In the genomic region with DNA sequence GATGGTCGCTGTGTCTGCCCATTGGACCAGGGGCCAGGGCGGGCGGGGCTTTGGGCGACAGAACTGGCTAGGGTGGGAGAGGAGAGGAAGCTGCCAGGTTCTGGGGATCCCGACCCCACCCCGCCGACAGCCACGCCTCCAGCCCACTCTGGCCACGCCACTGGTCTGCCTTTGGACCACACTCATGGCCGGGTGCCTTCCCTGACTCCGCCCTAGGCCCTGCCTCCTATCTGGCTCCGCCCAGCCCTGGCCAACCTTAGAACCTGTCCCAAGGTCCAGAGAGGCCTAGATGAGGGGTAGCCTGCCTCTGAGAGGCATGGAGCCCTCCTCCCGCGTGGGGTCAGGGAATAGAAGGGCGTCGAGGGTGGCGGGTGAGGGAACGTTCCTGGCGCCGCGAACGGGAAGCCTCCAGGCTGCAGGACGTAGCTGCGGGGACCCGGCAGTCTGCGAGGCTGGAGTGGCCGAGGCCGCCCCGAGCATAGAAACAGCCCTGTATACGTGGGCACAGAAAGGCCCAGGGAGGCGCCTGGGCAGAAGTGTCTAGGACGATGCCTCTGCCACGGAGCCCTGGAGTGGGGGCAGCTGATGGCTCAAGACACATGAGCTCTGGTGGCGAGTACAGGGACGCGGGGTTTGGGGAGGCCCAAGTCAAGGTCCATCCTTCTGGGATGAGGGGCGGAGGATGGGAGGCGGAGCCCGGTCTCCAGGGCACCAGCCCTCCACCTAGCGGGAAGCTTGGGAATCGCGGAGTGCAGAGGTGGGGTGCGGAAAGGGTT, we compare ENCODE assay signal across 1 cellular context.
TF ChIP-seq lines count a peak whose summit lies in the region.

No MANE protein-coding gene starts in this region.

TF ChIP-seq in HepG2, 621 proteins besides CTCF, POLR2A, EP300 and RAD21 (continued from another document and continues in another):
- TF ChIP-seq ZNF142 (CRISPR knock-in tag; IDR thresholded peaks at IDR 0.05) (no peak), MEF2D (CRISPR knock-in tag; IDR thresholded peaks at IDR 0.05) (peak; percentile 66; the same call in 1 of the 2 replicates), ZEB1 (IDR thresholded peaks at IDR 0.05; ENCODE audit: insufficient replicate concordance, low read depth) (peak; percentile 66), FOXO1 (CRISPR knock-in tag; IDR thresholded peaks at IDR 0.05) (0 out of 2 replicates have a peak, but pooled peaks have one; percentile 51), CREB3 (CRISPR knock-in tag; IDR thresholded peaks at IDR 0.05) (peak; percentile 54; the same call in 1 of the 2 replicates), KDM3A (CRISPR knock-in tag; IDR thresholded peaks at IDR 0.05; ENCODE audit: low read depth) (peak; percentile 86; the same call in 1 of the 2 replicates), ZNF547 (CRISPR knock-in tag; IDR thresholded peaks at IDR 0.05) (peak; percentile 91), PCBP1 (IDR thresholded peaks at IDR 0.05; ENCODE audit: borderline replicate concordance, low read depth, low read length) (0 out of 2 replicates have a peak, but pooled peaks have one; percentile 20), NR2F1 (CRISPR knock-in tag; IDR thresholded peaks at IDR 0.05) (no peak), KLF6 (CRISPR knock-in tag; IDR thresholded peaks at IDR 0.05) (peak; percentile 81), ATF7-NPFF (CRISPR knock-in tag; IDR thresholded peaks at IDR 0.05; ENCODE audit: low read depth) (0 out of 2 replicates have a peak, but pooled peaks have one; percentile 73), ZNF879 (CRISPR knock-in tag; IDR thresholded peaks at IDR 0.05) (no peak), ZNF431 (CRISPR knock-in tag; IDR thresholded peaks at IDR 0.05; ENCODE audit: borderline replicate concordance, low read depth) (no peak), ZNF276 (CRISPR knock-in tag; IDR thresholded peaks at IDR 0.05; ENCODE audit: low read depth) (peak; percentile 82; the same call in 1 of the 2 replicates), ARID3A (IDR thresholded peaks at IDR 0.05; ENCODE audit: low read depth, low read length) (no peak), ZKSCAN8 (CRISPR knock-in tag; IDR thresholded peaks at IDR 0.05; ENCODE audit: borderline replicate concordance) (peak; percentile 70; the same call in 1 of the 2 replicates), ZFP41 (CRISPR knock-in tag; IDR thresholded peaks at IDR 0.05; ENCODE audit: borderline replicate concordance) (no peak; the same call in 1 of the 2 replicates), HNRNPH1 (optimal IDR thresholded peaks at IDR 0.05; ENCODE audit: low read depth, low read length) (peak; percentile 46), ZNF501 (CRISPR knock-in tag; IDR thresholded peaks at IDR 0.05) (peak; percentile 74; the same call in 1 of the 2 replicates), ZNF644 (CRISPR knock-in tag; IDR thresholded peaks at IDR 0.05; ENCODE audit: low read depth) (no peak), ZNF441 (CRISPR knock-in tag; IDR thresholded peaks at IDR 0.05; ENCODE audit: borderline replicate concordance) (peak; percentile 45; the same call in 1 of the 2 replicates), ARID2 (CRISPR knock-in tag; IDR thresholded peaks at IDR 0.05; ENCODE audit: borderline replicate concordance) (peak; percentile 4; the same call in 1 of the 2 replicates), NFE2 (CRISPR knock-in tag; IDR thresholded peaks at IDR 0.05) (no peak), ZNF737 (CRISPR knock-in tag; IDR thresholded peaks at IDR 0.05; ENCODE audit: borderline replicate concordance) (no peak), MTA1 (CRISPR knock-in tag; IDR thresholded peaks at IDR 0.05; ENCODE audit: borderline replicate concordance) (peak; percentile 85; the same call in 1 of the 2 replicates), RARG (CRISPR knock-in tag; IDR thresholded peaks at IDR 0.05; ENCODE audit: low read depth) (no peak), ZNF282 (IDR thresholded peaks at IDR 0.05; ENCODE audit: partially characterized antibody) (no peak)
- TF ChIP-seq, protein P1, sequence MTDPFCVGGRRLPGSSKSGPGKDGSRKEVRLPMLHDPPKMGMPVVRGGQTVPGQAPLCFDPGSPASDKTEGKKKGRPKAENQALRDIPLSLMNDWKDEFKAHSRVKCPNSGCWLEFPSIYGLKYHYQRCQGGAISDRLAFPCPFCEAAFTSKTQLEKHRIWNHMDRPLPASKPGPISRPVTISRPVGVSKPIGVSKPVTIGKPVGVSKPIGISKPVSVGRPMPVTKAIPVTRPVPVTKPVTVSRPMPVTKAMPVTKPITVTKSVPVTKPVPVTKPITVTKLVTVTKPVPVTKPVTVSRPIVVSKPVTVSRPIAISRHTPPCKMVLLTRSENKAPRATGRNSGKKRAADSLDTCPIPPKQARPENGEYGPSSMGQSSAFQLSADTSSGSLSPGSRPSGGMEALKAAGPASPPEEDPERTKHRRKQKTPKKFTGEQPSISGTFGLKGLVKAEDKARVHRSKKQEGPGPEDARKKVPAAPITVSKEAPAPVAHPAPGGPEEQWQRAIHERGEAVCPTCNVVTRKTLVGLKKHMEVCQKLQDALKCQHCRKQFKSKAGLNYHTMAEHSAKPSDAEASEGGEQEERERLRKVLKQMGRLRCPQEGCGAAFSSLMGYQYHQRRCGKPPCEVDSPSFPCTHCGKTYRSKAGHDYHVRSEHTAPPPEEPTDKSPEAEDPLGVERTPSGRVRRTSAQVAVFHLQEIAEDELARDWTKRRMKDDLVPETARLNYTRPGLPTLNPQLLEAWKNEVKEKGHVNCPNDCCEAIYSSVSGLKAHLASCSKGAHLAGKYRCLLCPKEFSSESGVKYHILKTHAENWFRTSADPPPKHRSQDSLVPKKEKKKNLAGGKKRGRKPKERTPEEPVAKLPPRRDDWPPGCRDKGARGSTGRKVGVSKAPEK (CRISPR knock-in tag; IDR thresholded peaks at IDR 0.05; ENCODE audit: borderline replicate concordance) = no peak; the same call in 1 of the 2 replicates
- TF ChIP-seq, protein P2, sequence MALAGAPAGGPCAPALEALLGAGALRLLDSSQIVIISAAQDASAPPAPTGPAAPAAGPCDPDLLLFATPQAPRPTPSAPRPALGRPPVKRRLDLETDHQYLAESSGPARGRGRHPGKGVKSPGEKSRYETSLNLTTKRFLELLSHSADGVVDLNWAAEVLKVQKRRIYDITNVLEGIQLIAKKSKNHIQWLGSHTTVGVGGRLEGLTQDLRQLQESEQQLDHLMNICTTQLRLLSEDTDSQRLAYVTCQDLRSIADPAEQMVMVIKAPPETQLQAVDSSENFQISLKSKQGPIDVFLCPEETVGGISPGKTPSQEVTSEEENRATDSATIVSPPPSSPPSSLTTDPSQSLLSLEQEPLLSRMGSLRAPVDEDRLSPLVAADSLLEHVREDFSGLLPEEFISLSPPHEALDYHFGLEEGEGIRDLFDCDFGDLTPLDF (CRISPR knock-in tag; IDR thresholded peaks at IDR 0.05) = peak; percentile 75; the same call in 1 of the 2 replicates
- TF ChIP-seq, protein P3, sequence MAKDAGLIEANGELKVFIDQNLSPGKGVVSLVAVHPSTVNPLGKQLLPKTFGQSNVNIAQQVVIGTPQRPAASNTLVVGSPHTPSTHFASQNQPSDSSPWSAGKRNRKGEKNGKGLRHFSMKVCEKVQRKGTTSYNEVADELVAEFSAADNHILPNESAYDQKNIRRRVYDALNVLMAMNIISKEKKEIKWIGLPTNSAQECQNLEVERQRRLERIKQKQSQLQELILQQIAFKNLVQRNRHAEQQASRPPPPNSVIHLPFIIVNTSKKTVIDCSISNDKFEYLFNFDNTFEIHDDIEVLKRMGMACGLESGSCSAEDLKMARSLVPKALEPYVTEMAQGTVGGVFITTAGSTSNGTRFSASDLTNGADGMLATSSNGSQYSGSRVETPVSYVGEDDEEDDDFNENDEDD (CRISPR knock-in tag; IDR thresholded peaks at IDR 0.05; ENCODE audit: borderline replicate concordance) = peak; percentile 71
- TF ChIP-seq, protein P4, sequence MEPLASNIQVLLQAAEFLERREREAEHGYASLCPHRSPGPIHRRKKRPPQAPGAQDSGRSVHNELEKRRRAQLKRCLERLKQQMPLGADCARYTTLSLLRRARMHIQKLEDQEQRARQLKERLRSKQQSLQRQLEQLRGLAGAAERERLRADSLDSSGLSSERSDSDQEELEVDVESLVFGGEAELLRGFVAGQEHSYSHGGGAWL (CRISPR knock-in tag; IDR thresholded peaks at IDR 0.05) = peak; percentile 77; the same call in 1 of the 2 replicates
- TF ChIP-seq, protein P5, sequence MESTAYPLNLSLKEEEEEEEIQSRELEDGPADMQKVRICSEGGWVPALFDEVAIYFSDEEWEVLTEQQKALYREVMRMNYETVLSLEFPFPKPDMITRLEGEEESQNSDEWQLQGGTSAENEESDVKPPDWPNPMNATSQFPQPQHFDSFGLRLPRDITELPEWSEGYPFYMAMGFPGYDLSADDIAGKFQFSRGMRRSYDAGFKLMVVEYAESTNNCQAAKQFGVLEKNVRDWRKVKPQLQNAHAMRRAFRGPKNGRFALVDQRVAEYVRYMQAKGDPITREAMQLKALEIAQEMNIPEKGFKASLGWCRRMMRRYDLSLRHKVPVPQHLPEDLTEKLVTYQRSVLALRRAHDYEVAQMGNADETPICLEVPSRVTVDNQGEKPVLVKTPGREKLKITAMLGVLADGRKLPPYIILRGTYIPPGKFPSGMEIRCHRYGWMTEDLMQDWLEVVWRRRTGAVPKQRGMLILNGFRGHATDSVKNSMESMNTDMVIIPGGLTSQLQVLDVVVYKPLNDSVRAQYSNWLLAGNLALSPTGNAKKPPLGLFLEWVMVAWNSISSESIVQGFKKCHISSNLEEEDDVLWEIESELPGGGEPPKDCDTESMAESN (CRISPR knock-in tag; conservative IDR thresholded peaks at IDR 0.05) = peak; percentile 36; the same call in 1 of the 2 replicates
